In genomic region chr1:52239708-52240001, GRCh38 we compare ENCODE assay signal across 11 cellular contexts.
DNase-seq lines count a peak whose midpoint lies in the region; ATAC-seq, FAIRE-seq and TF ChIP-seq lines count a peak whose summit lies in the region.
"Had no signal": no experiment of that assay in that cellular context is flagged by ENCODE, and none has a peak within 500 bp of the region (broad histone marks: within the 10 kb centered on the region; RNA-seq: fewer than 3 reads in every experiment).

No MANE protein-coding gene starts in this region.

- H4K20me1 ChIP-seq in K562 (replicated peaks; ENCODE audit: control insufficient read depth, insufficient read depth, low read length): no peaks in the 10 kb centered on the region

- in situ Hi-C loops in K562 (cut with MboI): no loop called here

- no TSS peak for BruUV-seq in K562 (replicated peaks; lab: Mats Ljungman, UMichigan)

- FAIRE-seq in K562 (lab: Jason Lieb, UNC): no peak
- FAIRE-seq: H1 had no signal

- ATAC-seq in GM21619 (IDR thresholded peaks at IDR 0.05; ENCODE audit: unreplicated experiment) (peak; percentile 78), K562 (no peak), HG02973 (IDR thresholded peaks at IDR 0.05; ENCODE audit: unreplicated experiment) (no peak)

- 13% methylated on average over 1 of the region's 1 CpG for WGBS in K562 (ENCODE audit: insufficient coverage, low coverage, missing lambda C conversion rate)

- H3K9ac ChIP-seq in K562 (ENCODE audit: insufficient read depth in 1 of 2, low read depth in 2 of 2, low read length in 2 of 2): no peak overlapping the region

- DNase-seq in GM06990 (ENCODE audit: extremely low read depth, insufficient read length) (peak; percentile 38), Kasumi-1 (lab: John Stamatoyannopoulos, UW) (peak; percentile 77 to 89), K562 (ENCODE audit: extremely low read depth in 1 of 4, low spot score in 3 of 4) (no peak), mesenteric fat pad (ENCODE audit: low spot score) (no peak), putamen (ENCODE audit: low spot score) (no peak), uterus (no peak)
- DNase-seq: NCI-H1105 treated with DMSO at 0.1 percent for 48 hours had no signal

- H3K4me2 ChIP-seq in K562 (ENCODE audit: insufficient read depth, low read length): no peak overlapping the region

- H3K9me1 ChIP-seq in K562 (ENCODE audit: control insufficient read depth, insufficient read depth, low read length): no peaks in the 10 kb centered on the region

- H3K36me3 ChIP-seq in GM06990 (ENCODE audit: control insufficient read depth, insufficient read depth, low read length) (no peaks in the 10 kb centered on the region), K562 (ENCODE audit: control insufficient read depth, insufficient read depth, low read length) (no peaks in the 10 kb centered on the region), uterus (no peaks in the 10 kb centered on the region)
- H3K36me3 ChIP-seq: cardiac muscle cell had no signal

- H3K79me2 ChIP-seq in K562 (ENCODE audit: control insufficient read depth, insufficient read depth, low read length): no peaks in the 10 kb centered on the region

- CTCF ChIA-PET in K562 (lab: Yijun Ruan, JAX; ENCODE audit: low intra/inter-chr PET ratio): no interaction called here

- H2AFZ ChIP-seq in K562 (ENCODE audit: low read depth, low read length): no peak overlapping the region

- H3K27me3 ChIP-seq in GM06990 (replicated peaks; ENCODE audit: control insufficient read depth, insufficient read depth, low read length) (no peaks in the 10 kb centered on the region), K562 (ENCODE audit: control insufficient read depth in 2 of 2, insufficient read depth in 2 of 2, low read length in 2 of 2) (no peaks in the 10 kb centered on the region), uterus (no peaks in the 10 kb centered on the region)
- H3K27me3 ChIP-seq: cardiac muscle cell had no signal

- H3K27ac ChIP-seq in K562 (ENCODE audit: extremely low read depth, low read depth, low read length) (no peak overlapping the region), uterus (no peak overlapping the region)
- H3K27ac ChIP-seq: cardiac muscle cell had no signal

- TF ChIP-seq EP300 in K562 (IDR thresholded peaks at IDR 0.05; ENCODE audit: low read length): no peak; the same call in 1 of the 2 replicates

- H3K9me3 ChIP-seq in K562 (replicated peaks; ENCODE audit: control insufficient read depth, insufficient read depth, low read depth, low read length) (no peaks in the 10 kb centered on the region), uterus (no peaks in the 10 kb centered on the region)

- POLR2A ChIA-PET in K562 (lab: Yijun Ruan, JAX): interaction anchor here (1.0 kb wide), 1 partner anchor 12 kb away, joined by 3 read pairs; no protein-coding TSS in a partner anchor

- TF ChIP-seq CTCF in GM06990 (IDR thresholded peaks at IDR 0.05; ENCODE audit: insufficient read depth, low read length, poor library complexity, severe bottlenecking) (no peak), K562 (IDR thresholded peaks at IDR 0.05 in 2 of 3, conservative IDR thresholded peaks at IDR 0.05 in 1 of 3; ENCODE audit: insufficient read depth in 2 of 3, low read depth in 1 of 3, low read length in 3 of 3) (no peak), uterus (IDR thresholded peaks at IDR 0.05) (no peak)

- peaks cover 0 to 23% of the 10 kb centered on the region in 2 experiments; a peak in 2 of 5 replicates for H3K4me1 ChIP-seq in K562 (replicated peaks in 1 of 2; ENCODE audit: control insufficient read depth in 2 of 2, insufficient read depth in 2 of 2, low read length in 2 of 2)
- peaks cover 0 to 6% of the 10 kb centered on the region in 2 donors for H3K4me1 ChIP-seq in uterus

- TF ChIP-seq RAD21 in K562 (CRISPR knock-in tag; conservative IDR thresholded peaks at IDR 0.05 in 1 of 2, IDR thresholded peaks at IDR 0.05 in 1 of 2): no peak

- H3K4me3 ChIP-seq in GM06990 (replicated peaks; ENCODE audit: low read depth, low read length) (no peak overlapping the region), K562 (no peak overlapping the region), uterus (no peak overlapping the region)
- H3K4me3 ChIP-seq: cardiac muscle cell had no signal

- TF ChIP-seq POLR2A in K562 (conservative IDR thresholded peaks at IDR 0.05): no peak
- no peak for TF ChIP-seq POLR2A in uterus (IDR thresholded peaks at IDR 0.05)

- intact Hi-C loops in K562 (cut with micrococcal nuclease) (no loop called here), uterus (cut with DNase I; ENCODE audit: low total_unique reads) (no loop called here)

TF ChIP-seq in K562, 482 proteins besides CTCF, POLR2A, EP300 and RAD21 (continues in another document):
- TF ChIP-seq LCOR (CRISPR knock-in tag; IDR thresholded peaks at IDR 0.05) (no peak), GABPA (tag; conservative IDR thresholded peaks at IDR 0.05; ENCODE audit: low read depth) (0 out of 2 replicates have a peak, but pooled peaks have one; percentile 5), MCM2 (IDR thresholded peaks at IDR 0.05; ENCODE audit: low read depth) (no peak), BACH1 (tag; IDR thresholded peaks at IDR 0.05) (peak; percentile 78), TRIM25 (IDR thresholded peaks at IDR 0.05; ENCODE audit: borderline replicate concordance) (no peak), RBM17 (IDR thresholded peaks at IDR 0.05; ENCODE audit: borderline replicate concordance, low read depth, low read length) (no peak), OTX1 (CRISPR knock-in tag; IDR thresholded peaks at IDR 0.05) (no peak), ZNF24 (IDR thresholded peaks at IDR 0.05) (no peak), ZFP30 (CRISPR knock-in tag; IDR thresholded peaks at IDR 0.05; ENCODE audit: borderline replicate concordance) (no peak), ARNT (IDR thresholded peaks at IDR 0.05) (no peak), ZNF316 (IDR thresholded peaks at IDR 0.05) (peak; percentile 98), HNRNPK (IDR thresholded peaks at IDR 0.05; ENCODE audit: low read depth, low read length, poor library complexity, severe bottlenecking) (no peak), DIDO1 (tag; IDR thresholded peaks at IDR 0.05; ENCODE audit: low read depth) (no peak), FOXA3 (CRISPR knock-in tag; conservative IDR thresholded peaks at IDR 0.05 in 1 of 2, IDR thresholded peaks at IDR 0.05 in 1 of 2) (0 out of 4 replicates have a peak, but pooled peaks of 1 of the 2 experiments have one; percentile 14), HNRNPH1 (optimal IDR thresholded peaks at IDR 0.05; ENCODE audit: low read depth, low read length) (no peak), ATF7 (IDR thresholded peaks at IDR 0.05) (peak; percentile 60; the same call in 1 of the 2 replicates), EGR1 (conservative IDR thresholded peaks at IDR 0.05) (no peak)
- TF ChIP-seq, protein P1, sequence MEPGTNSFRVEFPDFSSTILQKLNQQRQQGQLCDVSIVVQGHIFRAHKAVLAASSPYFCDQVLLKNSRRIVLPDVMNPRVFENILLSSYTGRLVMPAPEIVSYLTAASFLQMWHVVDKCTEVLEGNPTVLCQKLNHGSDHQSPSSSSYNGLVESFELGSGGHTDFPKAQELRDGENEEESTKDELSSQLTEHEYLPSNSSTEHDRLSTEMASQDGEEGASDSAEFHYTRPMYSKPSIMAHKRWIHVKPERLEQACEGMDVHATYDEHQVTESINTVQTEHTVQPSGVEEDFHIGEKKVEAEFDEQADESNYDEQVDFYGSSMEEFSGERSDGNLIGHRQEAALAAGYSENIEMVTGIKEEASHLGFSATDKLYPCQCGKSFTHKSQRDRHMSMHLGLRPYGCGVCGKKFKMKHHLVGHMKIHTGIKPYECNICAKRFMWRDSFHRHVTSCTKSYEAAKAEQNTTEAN (CRISPR knock-in tag; IDR thresholded peaks at IDR 0.05): no peak
- TF ChIP-seq, protein P2, sequence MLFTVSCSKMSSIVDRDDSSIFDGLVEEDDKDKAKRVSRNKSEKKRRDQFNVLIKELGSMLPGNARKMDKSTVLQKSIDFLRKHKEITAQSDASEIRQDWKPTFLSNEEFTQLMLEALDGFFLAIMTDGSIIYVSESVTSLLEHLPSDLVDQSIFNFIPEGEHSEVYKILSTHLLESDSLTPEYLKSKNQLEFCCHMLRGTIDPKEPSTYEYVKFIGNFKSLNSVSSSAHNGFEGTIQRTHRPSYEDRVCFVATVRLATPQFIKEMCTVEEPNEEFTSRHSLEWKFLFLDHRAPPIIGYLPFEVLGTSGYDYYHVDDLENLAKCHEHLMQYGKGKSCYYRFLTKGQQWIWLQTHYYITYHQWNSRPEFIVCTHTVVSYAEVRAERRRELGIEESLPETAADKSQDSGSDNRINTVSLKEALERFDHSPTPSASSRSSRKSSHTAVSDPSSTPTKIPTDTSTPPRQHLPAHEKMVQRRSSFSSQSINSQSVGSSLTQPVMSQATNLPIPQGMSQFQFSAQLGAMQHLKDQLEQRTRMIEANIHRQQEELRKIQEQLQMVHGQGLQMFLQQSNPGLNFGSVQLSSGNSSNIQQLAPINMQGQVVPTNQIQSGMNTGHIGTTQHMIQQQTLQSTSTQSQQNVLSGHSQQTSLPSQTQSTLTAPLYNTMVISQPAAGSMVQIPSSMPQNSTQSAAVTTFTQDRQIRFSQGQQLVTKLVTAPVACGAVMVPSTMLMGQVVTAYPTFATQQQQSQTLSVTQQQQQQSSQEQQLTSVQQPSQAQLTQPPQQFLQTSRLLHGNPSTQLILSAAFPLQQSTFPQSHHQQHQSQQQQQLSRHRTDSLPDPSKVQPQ (CRISPR knock-in tag; IDR thresholded peaks at IDR 0.05; ENCODE audit: borderline replicate concordance): no peak

Comparison
In these comparisons a context has a peak if more than half of its experiments do, and no peak if none do; other contexts are left out.
1. DNase-seq: peak in GM06990 (single experiment) and Kasumi-1 (2 of 2); none in K562 (0 of 4), mesenteric fat pad (single experiment), putamen (single experiment) and uterus (0 of 2).